ENCODE assay signal across 8 cellular contexts in the genomic region with DNA sequence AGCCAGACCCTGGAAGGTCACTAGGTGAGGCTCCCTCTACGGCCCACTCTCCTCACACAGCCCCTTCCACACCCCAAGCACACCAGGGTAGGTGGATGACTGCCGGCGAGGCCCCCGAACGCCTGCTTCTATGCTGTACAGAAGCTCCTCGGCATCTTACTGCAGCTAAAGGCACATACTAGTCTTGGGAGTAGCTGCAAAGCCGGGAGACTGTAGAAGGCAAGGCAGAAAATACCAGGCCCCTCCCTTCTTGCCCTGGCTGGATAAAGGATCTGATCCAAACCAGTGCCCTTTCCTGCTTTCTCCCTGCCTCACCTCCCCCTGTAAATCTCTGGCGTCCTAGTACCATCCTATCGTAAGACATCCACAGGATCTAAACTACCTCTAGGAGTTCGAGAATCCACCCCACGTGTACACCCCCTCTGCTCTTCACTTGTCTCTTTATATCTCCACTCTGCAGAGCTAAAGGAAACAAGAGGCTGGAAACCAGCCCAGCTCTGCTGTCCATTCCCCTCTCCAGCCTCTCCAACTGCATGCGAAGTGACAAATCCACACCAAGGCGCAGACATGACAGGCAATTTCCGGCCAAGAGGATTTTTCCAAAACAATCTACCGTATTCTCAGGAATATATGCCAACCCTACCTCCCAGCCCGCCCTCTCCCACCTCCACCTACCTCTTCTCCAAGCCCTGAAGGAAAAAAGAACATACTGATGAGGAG. TPM values are rescaled to one million over a fixed set of nuclear protein-coding genes. Genes with fewer than 3 reads are reported as not detected.
DNase-seq lines count a peak whose midpoint lies in the region; ATAC-seq and TF ChIP-seq lines count a peak whose summit lies in the region.

No MANE protein-coding gene starts in this region.

- in situ Hi-C loops in GM13976 (cut with MboI; ENCODE audit: low sequenced_read_pairs, unreplicated experiment) = no loop called here

- H3K9me3 ChIP-seq in Karpas-422 (ENCODE audit: low read length) (no peaks in the 10 kb centered on the region), heart right ventricle (no peaks in the 10 kb centered on the region)

- no peaks in the 10 kb centered on the region for H3K36me3 ChIP-seq in Karpas-422 (ENCODE audit: insufficient read depth, low read length)
- no peaks in the 10 kb centered on the region for H3K36me3 ChIP-seq in heart right ventricle

- peak overlapping the region; percentile 10; the same call in 1 of the 2 replicates for H3K27ac ChIP-seq in Karpas-422 (ENCODE audit: low read length)
- H3K27ac ChIP-seq in heart right ventricle = peak overlapping the region; percentile 79 to 95 (median 92)

- H2AFZ ChIP-seq in Karpas-422 (ENCODE audit: low read length) = no peak overlapping the region

- intact Hi-C loops in heart right ventricle (cut with DNase I) = loop anchor here in 1 of 10 donors (2.0 kb wide), 1 partner anchor 18 kb away; no protein-coding TSS in a partner anchor
- intact Hi-C loops in posterior cingulate gyrus (cut with DNase I) = no loop called here

- no peaks in the 10 kb centered on the region for H3K27me3 ChIP-seq in Karpas-422 (ENCODE audit: low read length)
- no peaks in the 10 kb centered on the region for H3K27me3 ChIP-seq in heart right ventricle

- H3K27ac Mint-ChIP-seq in activated naive CD8-positive, alpha-beta T cell treated with anti-CD3 and anti-CD28 coated beads, Interleukin-2, amount 50 U/mL, for 24 hours = peak overlapping the region; percentile 94

- no peaks in the 10 kb centered on the region for H3K9me3 Mint-ChIP-seq in activated naive CD8-positive, alpha-beta T cell treated with anti-CD3 and anti-CD28 coated beads, Interleukin-2, amount 50 U/mL, for 24 hours

- H3K4me1 ChIP-seq in Karpas-422 (ENCODE audit: low read length) (peaks cover 31% of the 10 kb centered on the region), heart right ventricle (peaks cover 30 to 85% (median 58%) of the 10 kb centered on the region in 9 donors)

- peaks cover 8% of the 10 kb centered on the region; the same call in 1 of the 2 replicates for H4K20me1 ChIP-seq in Karpas-422 (ENCODE audit: insufficient read depth, low read depth, low read length)

- peak overlapping the region; percentile 99 for H3K4me2 ChIP-seq in Karpas-422 (ENCODE audit: low read depth, low read length, poor library complexity, severe bottlenecking)

- H3K36me3 Mint-ChIP-seq in activated naive CD8-positive, alpha-beta T cell treated with anti-CD3 and anti-CD28 coated beads, Interleukin-2, amount 50 U/mL, for 24 hours (ENCODE audit: low read depth) = no peaks in the 10 kb centered on the region

- peak overlapping the region; percentile 92 for H3K4me3 ChIP-seq in Karpas-422 (ENCODE audit: low read length)
- peak overlapping the region; percentile 69 to 96 (median 80) for H3K4me3 ChIP-seq in heart right ventricle

- H3K4me3 Mint-ChIP-seq in activated naive CD8-positive, alpha-beta T cell treated with anti-CD3 and anti-CD28 coated beads, Interleukin-2, amount 50 U/mL, for 24 hours = peak overlapping the region; percentile 84

- no peak for ATAC-seq in activated naive CD8-positive, alpha-beta T cell treated with anti-CD3 and anti-CD28 coated beads, Interleukin-2, amount 50 U/mL, for 24 hours
- peak; percentile 23 to 53 (median 48) for ATAC-seq in heart right ventricle

- H3K79me2 ChIP-seq in Karpas-422 (ENCODE audit: low read length) = peaks cover 18% of the 10 kb centered on the region

- TF ChIP-seq CTCF in heart right ventricle (IDR thresholded peaks at IDR 0.05) = no peak
- no peak for TF ChIP-seq CTCF in GM13976 (IDR thresholded peaks at IDR 0.05; ENCODE audit: borderline replicate concordance, control extremely low read depth, extremely low read depth, insufficient read depth, missing control alignments)

- no peaks in the 10 kb centered on the region for H3K9me2 ChIP-seq in Karpas-422 (replicated peaks; ENCODE audit: insufficient read depth, low read length)

- peaks cover 60% of the 10 kb centered on the region for H3K4me1 Mint-ChIP-seq in activated naive CD8-positive, alpha-beta T cell treated with anti-CD3 and anti-CD28 coated beads, Interleukin-2, amount 50 U/mL, for 24 hours

- peak overlapping the region; percentile 100 for H3K9ac ChIP-seq in Karpas-422 (ENCODE audit: low read length)

- H3K27me3 Mint-ChIP-seq in activated naive CD8-positive, alpha-beta T cell treated with anti-CD3 and anti-CD28 coated beads, Interleukin-2, amount 50 U/mL, for 24 hours = no peaks in the 10 kb centered on the region

- DNase-seq in NCI-H345 (lab: John Stamatoyannopoulos, UW) (peak; percentile 29), NCI-H345 treated with DMSO at 0.1 percent for 48 hours (lab: John Stamatoyannopoulos, UW; ENCODE audit: unreplicated experiment) (no peak), Karpas-422 (no peak), heart right ventricle (peak in 1 of 2 donors; percentile 79), posterior cingulate gyrus (peak; percentile 46 to 94 (median 55)), GM13976 (ENCODE audit: low spot score) (no peak)
- no peak for DNase-seq in activated naive CD8-positive, alpha-beta T cell treated with anti-CD3 and anti-CD28 coated beads, Interleukin-2, amount 50 U/mL, for 24 hours
- no peak for DNase-seq in central memory CD4-positive, alpha-beta T cell

- WGBS in heart right ventricle, 2 donors = 4% methylated on average over 16 of the region's 16 CpGs

RNA-seq across cellular contexts. Expression of a gene that starts 11.8 kb away (rescaled TPM):
- total RNA-seq in Karpas-422 (2014; rRNA removed; shearing (Covaris generic); ENCODE audit: low replicate concordance) = 25.5 and 26.0 TPM in 2 replicates
- total RNA-seq in heart right ventricle = 10 to 100 TPM; 17.6 to 47.3 (median 32.2) TPM
- 10 to 100 TPM; 31.3 to 48.3 TPM for polyA plus RNA-seq in heart right ventricle

Comparison
In these comparisons a context has a peak if more than half of its experiments do, and no peak if none do; other contexts are left out.
1. DNase-seq: peak in NCI-H345 (single experiment) and posterior cingulate gyrus (10 of 10); none in NCI-H345 treated with DMSO at 0.1 percent for 48 hours (single experiment), Karpas-422 (single experiment), activated naive CD8-positive, alpha-beta T cell treated with anti-CD3 and anti-CD28 coated beads, Interleukin-2, amount 50 U/mL, for 24 hours (single experiment), GM13976 (single experiment) and central memory CD4-positive, alpha-beta T cell (single experiment).